ENCODE assay signal across 1 cellular context in the genomic region with DNA sequence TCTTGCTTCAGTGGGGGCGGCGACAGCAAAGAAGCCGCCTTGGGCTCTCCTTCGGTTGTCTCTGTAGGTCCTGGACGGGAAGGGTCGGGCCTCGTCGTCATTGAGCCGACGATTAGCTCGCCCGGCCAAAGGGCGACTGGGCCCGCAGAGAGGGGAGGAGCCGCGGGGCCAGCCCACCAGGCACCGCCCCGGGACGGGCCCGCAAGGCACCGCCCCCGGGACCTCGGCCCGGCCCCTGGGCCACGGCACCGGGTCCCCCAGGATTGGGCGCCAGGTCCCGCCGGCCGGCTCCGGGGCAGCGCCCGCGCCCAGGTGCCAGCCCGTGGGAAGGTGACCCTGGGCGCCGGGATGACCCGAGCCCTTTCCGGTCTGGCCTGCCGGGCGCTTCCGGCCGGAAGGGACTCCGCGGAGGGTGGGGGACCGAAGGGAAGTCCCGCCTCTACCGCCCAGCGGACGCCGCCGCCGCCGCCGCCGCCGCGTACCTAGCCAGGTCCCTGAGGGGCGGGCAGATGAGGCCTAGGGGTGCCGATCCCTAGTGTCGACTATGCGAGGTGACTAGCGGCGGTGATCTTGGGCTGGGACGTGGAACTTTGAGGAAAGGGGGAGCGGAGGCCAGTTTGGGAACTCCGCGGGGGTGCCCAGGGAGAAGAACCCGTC.
TF ChIP-seq lines count a peak whose summit lies in the region.

A gene (minus strand): TSS at position 371 of the 657 bp plus-strand sequence. CDS start 524 bp downstream, outside the sequence.
A gene with protein sequence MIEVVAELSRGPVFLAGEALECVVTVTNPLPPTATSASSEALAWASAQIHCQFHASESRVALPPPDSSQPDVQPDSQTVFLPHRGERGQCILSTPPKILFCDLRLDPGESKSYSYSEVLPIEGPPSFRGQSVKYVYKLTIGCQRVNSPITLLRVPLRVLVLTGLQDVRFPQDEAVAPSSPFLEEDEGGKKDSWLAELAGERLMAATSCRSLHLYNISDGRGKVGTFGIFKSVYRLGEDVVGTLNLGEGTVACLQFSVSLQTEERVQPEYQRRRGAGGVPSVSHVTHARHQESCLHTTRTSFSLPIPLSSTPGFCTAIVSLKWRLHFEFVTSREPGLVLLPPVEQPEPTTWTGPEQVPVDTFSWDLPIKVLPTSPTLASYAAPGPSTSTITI (plus strand): TSS at position 430 of the 657 bp plus-strand sequence. CDS start 469 bp downstream, outside the sequence.

TF ChIP-seq in K562, 482 proteins besides CTCF, POLR2A, EP300 and RAD21 (continued from another document):
- TF ChIP-seq ETV1 (tag; conservative IDR thresholded peaks at IDR 0.05; ENCODE audit: low read depth) (peak; percentile 56; the same call in 1 of the 2 replicates), KDM5B (IDR thresholded peaks at IDR 0.05; ENCODE audit: insufficient replicate concordance, low read depth, low read length) (peak; percentile 42), ILF3 (IDR thresholded peaks at IDR 0.05; ENCODE audit: borderline replicate concordance) (no peak), ZNF79 (CRISPR knock-in tag; IDR thresholded peaks at IDR 0.05; ENCODE audit: low read depth) (no peak), KLF1 (tag; IDR thresholded peaks at IDR 0.05) (no peak), KDM4B (IDR thresholded peaks at IDR 0.05; ENCODE audit: borderline replicate concordance in 2 of 2, low read depth in 1 of 2) (no peak; a peak in 1 of 4 replicates), KHSRP (IDR thresholded peaks at IDR 0.05) (no peak), EWSR1 (IDR thresholded peaks at IDR 0.05; ENCODE audit: borderline replicate concordance, low read depth, partially characterized antibody) (no peak), ZKSCAN3 (CRISPR knock-in tag; IDR thresholded peaks at IDR 0.05) (no peak), PTTG1 (tag; IDR thresholded peaks at IDR 0.05; ENCODE audit: low read depth) (no peak), PHTF2 (CRISPR knock-in tag; IDR thresholded peaks at IDR 0.05) (no peak), TAF7 (tag; IDR thresholded peaks at IDR 0.05) (no peak), SMARCA5 (IDR thresholded peaks at IDR 0.05) (no peak), HDAC3 (IDR thresholded peaks at IDR 0.05; ENCODE audit: borderline replicate concordance, partially characterized antibody) (no peak), ZBED1 (IDR thresholded peaks at IDR 0.05) (no peak), GATAD2A (IDR thresholded peaks at IDR 0.05) (peak; percentile 40; the same call in 1 of the 2 replicates), ZFX (CRISPR knock-in tag; IDR thresholded peaks at IDR 0.05) (peak; percentile 71), TEAD4 (IDR thresholded peaks at IDR 0.05; ENCODE audit: low read length) (no peak), TEAD4 (CRISPR knock-in tag; IDR thresholded peaks at IDR 0.05; ENCODE audit: borderline replicate concordance) (no peak), NR2C1 (IDR thresholded peaks at IDR 0.05) (no peak), NR2C1 (tag; IDR thresholded peaks at IDR 0.05) (no peak), ZKSCAN1 (IDR thresholded peaks at IDR 0.05; ENCODE audit: low read depth, low read length) (no peak), PCBP2 (IDR thresholded peaks at IDR 0.05; ENCODE audit: low read depth, low read length, poor library complexity, severe bottlenecking) (no peak), ARNT (IDR thresholded peaks at IDR 0.05) (no peak), NR3C1 (CRISPR knock-in tag; IDR thresholded peaks at IDR 0.05) (no peak), CEBPG (CRISPR knock-in tag; IDR thresholded peaks at IDR 0.05) (no peak), CEBPG (tag; conservative IDR thresholded peaks at IDR 0.05 in 1 of 2, IDR thresholded peaks at IDR 0.05 in 1 of 2) (no peak), RBM14 (IDR thresholded peaks at IDR 0.05; ENCODE audit: borderline replicate concordance, insufficient read depth, low read depth, low read length) (no peak), GABPB1 (CRISPR knock-in tag; IDR thresholded peaks at IDR 0.05) (peak; percentile 66), NCOA6 (IDR thresholded peaks at IDR 0.05) (no peak), BACH1 (tag; IDR thresholded peaks at IDR 0.05) (no peak), RBFOX2 (IDR thresholded peaks at IDR 0.05; ENCODE audit: low read depth, low read length) (peak; percentile 87), TRIM28 (IDR thresholded peaks at IDR 0.05) (no peak), ZNF583 (CRISPR knock-in tag; IDR thresholded peaks at IDR 0.05) (no peak), HMGN3 (IDR thresholded peaks at IDR 0.05; ENCODE audit: borderline replicate concordance, extremely low read depth, insufficient read length, low read depth, low read length) (peak; percentile 66), MAZ (CRISPR knock-in tag; conservative IDR thresholded peaks at IDR 0.05 in 1 of 2, IDR thresholded peaks at IDR 0.05 in 1 of 2) (peak; percentile 47 to 69; a peak in 2 of 4 replicates)
- TF ChIP-seq, protein P1, sequence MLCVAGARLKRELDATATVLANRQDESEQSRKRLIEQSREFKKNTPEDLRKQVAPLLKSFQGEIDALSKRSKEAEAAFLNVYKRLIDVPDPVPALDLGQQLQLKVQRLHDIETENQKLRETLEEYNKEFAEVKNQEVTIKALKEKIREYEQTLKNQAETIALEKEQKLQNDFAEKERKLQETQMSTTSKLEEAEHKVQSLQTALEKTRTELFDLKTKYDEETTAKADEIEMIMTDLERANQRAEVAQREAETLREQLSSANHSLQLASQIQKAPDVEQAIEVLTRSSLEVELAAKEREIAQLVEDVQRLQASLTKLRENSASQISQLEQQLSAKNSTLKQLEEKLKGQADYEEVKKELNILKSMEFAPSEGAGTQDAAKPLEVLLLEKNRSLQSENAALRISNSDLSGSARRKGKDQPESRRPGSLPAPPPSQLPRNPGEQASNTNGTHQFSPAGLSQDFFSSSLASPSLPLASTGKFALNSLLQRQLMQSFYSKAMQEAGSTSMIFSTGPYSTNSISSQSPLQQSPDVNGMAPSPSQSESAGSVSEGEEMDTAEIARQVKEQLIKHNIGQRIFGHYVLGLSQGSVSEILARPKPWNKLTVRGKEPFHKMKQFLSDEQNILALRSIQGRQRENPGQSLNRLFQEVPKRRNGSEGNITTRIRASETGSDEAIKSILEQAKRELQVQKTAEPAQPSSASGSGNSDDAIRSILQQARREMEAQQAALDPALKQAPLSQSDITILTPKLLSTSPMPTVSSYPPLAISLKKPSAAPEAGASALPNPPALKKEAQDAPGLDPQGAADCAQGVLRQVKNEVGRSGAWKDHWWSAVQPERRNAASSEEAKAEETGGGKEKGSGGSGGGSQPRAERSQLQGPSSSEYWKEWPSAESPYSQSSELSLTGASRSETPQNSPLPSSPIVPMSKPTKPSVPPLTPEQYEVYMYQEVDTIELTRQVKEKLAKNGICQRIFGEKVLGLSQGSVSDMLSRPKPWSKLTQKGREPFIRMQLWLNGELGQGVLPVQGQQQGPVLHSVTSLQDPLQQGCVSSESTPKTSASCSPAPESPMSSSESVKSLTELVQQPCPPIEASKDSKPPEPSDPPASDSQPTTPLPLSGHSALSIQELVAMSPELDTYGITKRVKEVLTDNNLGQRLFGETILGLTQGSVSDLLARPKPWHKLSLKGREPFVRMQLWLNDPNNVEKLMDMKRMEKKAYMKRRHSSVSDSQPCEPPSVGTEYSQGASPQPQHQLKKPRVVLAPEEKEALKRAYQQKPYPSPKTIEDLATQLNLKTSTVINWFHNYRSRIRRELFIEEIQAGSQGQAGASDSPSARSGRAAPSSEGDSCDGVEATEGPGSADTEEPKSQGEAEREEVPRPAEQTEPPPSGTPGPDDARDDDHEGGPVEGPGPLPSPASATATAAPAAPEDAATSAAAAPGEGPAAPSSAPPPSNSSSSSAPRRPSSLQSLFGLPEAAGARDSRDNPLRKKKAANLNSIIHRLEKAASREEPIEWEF (CRISPR knock-in tag; IDR thresholded peaks at IDR 0.05): no peak
- TF ChIP-seq, protein P2, sequence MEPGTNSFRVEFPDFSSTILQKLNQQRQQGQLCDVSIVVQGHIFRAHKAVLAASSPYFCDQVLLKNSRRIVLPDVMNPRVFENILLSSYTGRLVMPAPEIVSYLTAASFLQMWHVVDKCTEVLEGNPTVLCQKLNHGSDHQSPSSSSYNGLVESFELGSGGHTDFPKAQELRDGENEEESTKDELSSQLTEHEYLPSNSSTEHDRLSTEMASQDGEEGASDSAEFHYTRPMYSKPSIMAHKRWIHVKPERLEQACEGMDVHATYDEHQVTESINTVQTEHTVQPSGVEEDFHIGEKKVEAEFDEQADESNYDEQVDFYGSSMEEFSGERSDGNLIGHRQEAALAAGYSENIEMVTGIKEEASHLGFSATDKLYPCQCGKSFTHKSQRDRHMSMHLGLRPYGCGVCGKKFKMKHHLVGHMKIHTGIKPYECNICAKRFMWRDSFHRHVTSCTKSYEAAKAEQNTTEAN (CRISPR knock-in tag; IDR thresholded peaks at IDR 0.05): no peak
- TF ChIP-seq, protein P3, sequence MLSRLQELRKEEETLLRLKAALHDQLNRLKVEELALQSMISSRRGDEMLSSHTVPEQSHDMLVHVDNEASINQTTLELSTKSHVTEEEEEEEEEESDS (CRISPR knock-in tag; IDR thresholded peaks at IDR 0.05): no peak
- TF ChIP-seq, protein P4, sequence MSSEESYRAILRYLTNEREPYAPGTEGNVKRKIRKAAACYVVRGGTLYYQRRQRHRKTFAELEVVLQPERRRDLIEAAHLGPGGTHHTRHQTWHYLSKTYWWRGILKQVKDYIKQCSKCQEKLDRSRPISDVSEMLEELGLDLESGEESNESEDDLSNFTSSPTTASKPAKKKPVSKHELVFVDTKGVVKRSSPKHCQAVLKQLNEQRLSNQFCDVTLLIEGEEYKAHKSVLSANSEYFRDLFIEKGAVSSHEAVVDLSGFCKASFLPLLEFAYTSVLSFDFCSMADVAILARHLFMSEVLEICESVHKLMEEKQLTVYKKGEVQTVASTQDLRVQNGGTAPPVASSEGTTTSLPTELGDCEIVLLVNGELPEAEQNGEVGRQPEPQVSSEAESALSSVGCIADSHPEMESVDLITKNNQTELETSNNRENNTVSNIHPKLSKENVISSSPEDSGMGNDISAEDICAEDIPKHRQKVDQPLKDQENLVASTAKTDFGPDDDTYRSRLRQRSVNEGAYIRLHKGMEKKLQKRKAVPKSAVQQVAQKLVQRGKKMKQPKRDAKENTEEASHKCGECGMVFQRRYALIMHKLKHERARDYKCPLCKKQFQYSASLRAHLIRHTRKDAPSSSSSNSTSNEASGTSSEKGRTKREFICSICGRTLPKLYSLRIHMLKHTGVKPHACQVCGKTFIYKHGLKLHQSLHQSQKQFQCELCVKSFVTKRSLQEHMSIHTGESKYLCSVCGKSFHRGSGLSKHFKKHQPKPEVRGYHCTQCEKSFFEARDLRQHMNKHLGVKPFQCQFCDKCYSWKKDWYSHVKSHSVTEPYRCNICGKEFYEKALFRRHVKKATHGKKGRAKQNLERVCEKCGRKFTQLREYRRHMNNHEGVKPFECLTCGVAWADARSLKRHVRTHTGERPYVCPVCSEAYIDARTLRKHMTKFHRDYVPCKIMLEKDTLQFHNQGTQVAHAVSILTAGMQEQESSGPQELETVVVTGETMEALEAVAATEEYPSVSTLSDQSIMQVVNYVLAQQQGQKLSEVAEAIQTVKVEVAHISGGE (CRISPR knock-in tag; IDR thresholded peaks at IDR 0.05): peak; percentile 77 to 95 (median 93); a peak in 5 of 6 replicates
- TF ChIP-seq, protein P5, sequence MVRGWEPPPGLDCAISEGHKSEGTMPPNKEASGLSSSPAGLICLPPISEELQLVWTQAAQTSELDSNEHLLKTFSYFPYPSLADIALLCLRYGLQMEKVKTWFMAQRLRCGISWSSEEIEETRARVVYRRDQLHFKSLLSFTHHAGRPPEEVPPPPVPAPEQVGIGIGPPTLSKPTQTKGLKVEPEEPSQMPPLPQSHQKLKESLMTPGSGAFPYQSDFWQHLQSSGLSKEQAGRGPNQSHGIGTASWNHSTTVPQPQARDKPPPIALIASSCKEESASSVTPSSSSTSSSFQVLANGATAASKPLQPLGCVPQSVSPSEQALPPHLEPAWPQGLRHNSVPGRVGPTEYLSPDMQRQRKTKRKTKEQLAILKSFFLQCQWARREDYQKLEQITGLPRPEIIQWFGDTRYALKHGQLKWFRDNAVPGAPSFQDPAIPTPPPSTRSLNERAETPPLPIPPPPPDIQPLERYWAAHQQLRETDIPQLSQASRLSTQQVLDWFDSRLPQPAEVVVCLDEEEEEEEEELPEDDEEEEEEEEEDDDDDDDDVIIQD (CRISPR knock-in tag; IDR thresholded peaks at IDR 0.05): no peak
- TF ChIP-seq, protein P6, sequence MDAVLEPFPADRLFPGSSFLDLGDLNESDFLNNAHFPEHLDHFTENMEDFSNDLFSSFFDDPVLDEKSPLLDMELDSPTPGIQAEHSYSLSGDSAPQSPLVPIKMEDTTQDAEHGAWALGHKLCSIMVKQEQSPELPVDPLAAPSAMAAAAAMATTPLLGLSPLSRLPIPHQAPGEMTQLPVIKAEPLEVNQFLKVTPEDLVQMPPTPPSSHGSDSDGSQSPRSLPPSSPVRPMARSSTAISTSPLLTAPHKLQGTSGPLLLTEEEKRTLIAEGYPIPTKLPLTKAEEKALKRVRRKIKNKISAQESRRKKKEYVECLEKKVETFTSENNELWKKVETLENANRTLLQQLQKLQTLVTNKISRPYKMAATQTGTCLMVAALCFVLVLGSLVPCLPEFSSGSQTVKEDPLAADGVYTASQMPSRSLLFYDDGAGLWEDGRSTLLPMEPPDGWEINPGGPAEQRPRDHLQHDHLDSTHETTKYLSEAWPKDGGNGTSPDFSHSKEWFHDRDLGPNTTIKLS (IDR thresholded peaks at IDR 0.05; ENCODE audit: borderline replicate concordance, low read depth): peak; percentile 27; the same call in 1 of the 2 replicates
- TF ChIP-seq, protein P7, sequence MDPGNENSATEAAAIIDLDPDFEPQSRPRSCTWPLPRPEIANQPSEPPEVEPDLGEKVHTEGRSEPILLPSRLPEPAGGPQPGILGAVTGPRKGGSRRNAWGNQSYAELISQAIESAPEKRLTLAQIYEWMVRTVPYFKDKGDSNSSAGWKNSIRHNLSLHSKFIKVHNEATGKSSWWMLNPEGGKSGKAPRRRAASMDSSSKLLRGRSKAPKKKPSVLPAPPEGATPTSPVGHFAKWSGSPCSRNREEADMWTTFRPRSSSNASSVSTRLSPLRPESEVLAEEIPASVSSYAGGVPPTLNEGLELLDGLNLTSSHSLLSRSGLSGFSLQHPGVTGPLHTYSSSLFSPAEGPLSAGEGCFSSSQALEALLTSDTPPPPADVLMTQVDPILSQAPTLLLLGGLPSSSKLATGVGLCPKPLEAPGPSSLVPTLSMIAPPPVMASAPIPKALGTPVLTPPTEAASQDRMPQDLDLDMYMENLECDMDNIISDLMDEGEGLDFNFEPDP (CRISPR knock-in tag; IDR thresholded peaks at IDR 0.05): no peak
- TF ChIP-seq, protein P8, sequence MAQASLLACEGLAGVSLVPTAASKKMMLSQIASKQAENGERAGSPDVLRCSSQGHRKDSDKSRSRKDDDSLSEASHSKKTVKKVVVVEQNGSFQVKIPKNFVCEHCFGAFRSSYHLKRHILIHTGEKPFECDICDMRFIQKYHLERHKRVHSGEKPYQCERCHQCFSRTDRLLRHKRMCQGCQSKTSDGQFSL (CRISPR knock-in tag; IDR thresholded peaks at IDR 0.05): no peak
- TF ChIP-seq, protein P8 (tag; IDR thresholded peaks at IDR 0.05): no peak
